ENCODE assay signal across 11 cellular contexts in the genomic region with DNA sequence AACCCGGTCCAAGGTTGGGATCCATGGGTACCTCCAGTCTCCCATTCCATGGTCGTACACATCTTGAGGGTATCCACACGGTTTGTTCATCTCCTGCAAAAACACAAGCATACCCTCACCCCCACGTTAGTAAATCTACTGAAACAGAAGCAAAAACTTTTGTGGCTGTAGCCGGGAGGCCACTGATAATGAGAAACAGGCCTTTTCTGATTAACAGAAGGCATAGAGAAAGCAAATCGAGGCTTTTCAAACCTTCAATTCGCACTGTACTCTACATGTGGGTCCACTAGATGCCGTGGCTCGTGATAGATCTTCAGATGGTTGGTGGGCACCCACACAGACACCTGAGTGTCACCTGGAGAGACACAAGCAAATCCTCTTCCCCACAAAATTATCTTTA. TPM values are rescaled to one million over a fixed set of nuclear protein-coding genes. Genes with fewer than 3 reads are reported as not detected.
"Had no signal": no experiment of that assay in that cellular context is flagged by ENCODE, and none has a peak within 500 bp of the region (broad histone marks: within the 10 kb centered on the region; RNA-seq: fewer than 3 reads in every experiment).

No MANE protein-coding gene starts in this region.

RNA-seq across cellular contexts. Expression of gene PRR18, which starts 37.5 kb away (rescaled TPM):
- total RNA-seq: activated CD4-positive, alpha-beta memory T cell treated with anti-CD3 and anti-CD28 coated beads, Interleukin-2, amount 10 ng/mL, durations not matched to agents 7 days and 5 days; activated CD4-positive, alpha-beta T cell treated with anti-CD3 and anti-CD28 coated beads, Interleukin-2, amount 10 ng/mL, durations not matched to agents 7 days and 5 days; activated CD8-positive, alpha-beta memory T cell treated with anti-CD3 and anti-CD28 coated beads, Interleukin-2, amount 10 ng/mL, durations not matched to agents 7 days and 5 days; activated CD8-positive, alpha-beta T cell treated with anti-CD3 and anti-CD28 coated beads, Interleukin-2, amount 10 ng/mL, durations not matched to agents 7 days and 5 days; activated naive CD8-positive, alpha-beta T cell treated with anti-CD3 and anti-CD28 coated beads, Interleukin-2, amount 10 ng/mL, durations not matched to agents 7 days and 5 days; ascending aorta; body of pancreas; T-cell; T-helper 1 cell treated with Interleukin-12 subunit alpha and Interleukin-12 subunit beta and Interleukin-4 antibody, amounts not matched to agents 30 ng/mL and 1 ng/mL, for 36 hours; T-helper 17 cell; T-helper 2 cell treated with Interferon-gamma antibody and Interleukin-4, amounts not matched to agents 100 ng/mL and 5 ng/mL, for 36 hours had no signal
